ENCODE assay signal across 8 cellular contexts in the genomic region with DNA sequence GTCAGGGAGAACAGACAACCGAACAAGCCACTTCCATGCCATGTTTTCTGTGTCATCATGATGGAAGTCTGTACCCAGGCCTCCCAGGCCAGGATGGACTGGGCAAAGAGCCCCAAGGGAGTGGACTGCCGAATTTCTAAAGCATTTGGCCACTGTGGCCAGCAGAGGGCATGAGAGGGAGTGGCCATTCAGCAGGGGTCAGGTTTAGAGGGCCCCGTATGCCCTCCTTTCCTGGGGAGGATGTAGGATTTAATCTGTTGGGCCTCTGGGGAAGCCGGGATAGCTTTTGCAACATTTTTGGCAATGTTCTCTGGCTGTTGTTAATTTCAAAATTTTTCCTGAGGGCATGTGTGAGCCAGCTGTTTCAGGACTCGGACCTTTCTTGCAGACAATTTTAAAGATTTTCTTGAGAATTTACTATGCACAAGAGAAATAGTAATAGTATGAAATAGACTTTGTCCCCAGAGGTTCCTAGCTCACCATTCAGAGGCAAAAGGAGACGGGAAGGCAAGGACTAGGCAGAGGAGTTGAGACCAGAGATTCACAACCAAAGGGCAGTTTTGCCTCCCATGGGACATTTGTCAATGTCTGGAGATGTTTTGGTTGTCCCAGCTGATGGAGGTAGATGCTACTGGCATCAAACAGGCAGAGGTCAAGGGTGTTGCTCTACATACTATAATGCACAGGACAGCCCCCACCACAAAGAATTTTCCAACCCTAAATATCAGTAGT. TPM values are rescaled to one million over a fixed set of nuclear protein-coding genes. Genes with fewer than 3 reads are reported as not detected.
A peak's percentile ranks its signal among the peaks of the same experiment; 100 is the strongest.
DNase-seq lines count a peak whose midpoint lies in the region; ATAC-seq and TF ChIP-seq lines count a peak whose summit lies in the region.

No MANE protein-coding gene starts in this region.

- H3K4me3 Mint-ChIP-seq in CD14-positive monocyte: no peak overlapping the region

- intact Hi-C loops in CD14-positive monocyte (cut with micrococcal nuclease) (loop anchor here in 1 of 2 donors (5.0 kb wide), 1 partner anchor 258 kb away; no protein-coding TSS in a partner anchor), lower leg skin (cut with DNase I; ENCODE audit: low total_unique reads) (no loop called here)

- H3K27ac Mint-ChIP-seq in CD14-positive monocyte: no peak overlapping the region

- H3K4me1 Mint-ChIP-seq in CD14-positive monocyte: no peaks in the 10 kb centered on the region

- DNase-seq in CD14-positive monocyte (ENCODE audit: low spot score) (no peak), M059J (ENCODE audit: low read depth) (peak; percentile 40), ecto neural progenitor cell (ENCODE audit: low spot score) (peak; percentile 72), mesenteric fat pad (ENCODE audit: low spot score) (peak; percentile 89), amniotic stem cell (lab: John Stamatoyannopoulos, UW) (no peak), lower leg skin (ENCODE audit: low spot score in 2 of 2) (no peak)

- no peak for ATAC-seq in HG03135 (IDR thresholded peaks at IDR 0.05; ENCODE audit: unreplicated experiment)
- no peak for ATAC-seq in GM18858 (IDR thresholded peaks at IDR 0.05; ENCODE audit: unreplicated experiment)

- H3K4me3 ChIP-seq in lower leg skin (ENCODE audit: low read depth, poor library complexity, severe bottlenecking): no peak overlapping the region

- WGBS in lower leg skin, 2 donors: 32 to 40% methylated on average over 6 of the region's 6 CpGs

- TF ChIP-seq CTCF in CD14-positive monocyte (IDR thresholded peaks at IDR 0.05): peak; percentile 79
- no peak for TF ChIP-seq CTCF in lower leg skin (IDR thresholded peaks at IDR 0.05)

- H3K36me3 Mint-ChIP-seq in CD14-positive monocyte: no peaks in the 10 kb centered on the region

- peaks cover 0 to 2% (median 0%) of the 10 kb centered on the region in 3 donors for H3K27me3 Mint-ChIP-seq in CD14-positive monocyte (ENCODE audit: low read depth in 3 of 3)

- TF ChIP-seq POLR2A in lower leg skin (IDR thresholded peaks at IDR 0.05): no peak

- H3K9me3 Mint-ChIP-seq in CD14-positive monocyte: peaks cover 0 to 7% (median 2%) of the 10 kb centered on the region in 7 donors

RNA-seq across cellular contexts. Expression of a gene that starts 18.0 kb away (rescaled TPM):
- 1 to 10 TPM in 1 of 2 donors, under 1 TPM in 1; 0.14 to 1.9 TPM for polyA plus RNA-seq in CD14-positive monocyte
- 5.5 and 6.6 TPM in 2 replicates for total RNA-seq in M059J (2014; rRNA removed; shearing (Covaris generic))
- 1,896 TPM for total RNA-seq in mesenteric fat pad
- 10 to 100 TPM; 19.6 to 38.2 (median 25.8) TPM for total RNA-seq in lower leg skin

RNA-seq across cellular contexts. Expression of a gene that starts 37.0 kb away (rescaled TPM):
- 1 to 10 TPM; 2.0 to 2.1 TPM for polyA plus RNA-seq in CD14-positive monocyte
- 72.3 and 78.1 TPM in 2 replicates for total RNA-seq in M059J (2014; rRNA removed; shearing (Covaris generic))
- total RNA-seq in mesenteric fat pad (46.3 TPM), lower leg skin (10 to 100 TPM; 31.9 to 57.5 (median 46.9) TPM)

RNA-seq across cellular contexts. Expression of a gene that starts 41.1 kb away (rescaled TPM):
- polyA plus RNA-seq in CD14-positive monocyte: 1 to 10 TPM; 3.7 to 4.5 TPM
- total RNA-seq in M059J (2014; rRNA removed; shearing (Covaris generic)): 4.2 and 10.8 TPM in 2 replicates
- total RNA-seq in mesenteric fat pad (18.6 TPM), lower leg skin (10 to 100 TPM; 17.6 to 36.5 (median 26.0) TPM)

Comparison
In these comparisons a context has a peak if more than half of its experiments do, and no peak if none do; other contexts are left out.
1. DNase-seq: peak in M059J (single experiment), ecto neural progenitor cell (single experiment) and mesenteric fat pad (single experiment); none in CD14-positive monocyte (single experiment), amniotic stem cell (single experiment) and lower leg skin (0 of 2).
2. RNA of a gene that starts 18.0 kb away (total RNA-seq): 1,896 TPM in mesenteric fat pad (single experiment); 19.6 to 38.2 TPM in lower leg skin and 5.5 to 6.6 TPM in M059J; every median in the first group is over 10 times any median in the second.